7 cellular contexts compared by ENCODE assay signal in genomic region chr5:53479045-53479655, GRCh38. TPM values are rescaled to one million over a fixed set of nuclear protein-coding genes. Genes with fewer than 3 reads are reported as not detected.
DNase-seq lines count a peak whose midpoint lies in the region; TF ChIP-seq lines count a peak whose summit lies in the region.

No MANE protein-coding gene starts in this region.

- CTCF ChIA-PET in PC-9 (lab: Charles Lee), result no interaction called here

- H3K9me3 ChIP-seq in PC-9 (ENCODE audit: insufficient read depth, low read depth), result no peaks in the 10 kb centered on the region
- no peaks in the 10 kb centered on the region for H3K9me3 ChIP-seq in fibroblast of lung (ENCODE audit: control insufficient read depth, insufficient read depth, low read depth, low read length)

- H3K4me3 ChIP-seq in PC-9, result peak overlapping the region; percentile 87
- peak overlapping the region; percentile 66 to 82 (median 76) for H3K4me3 ChIP-seq in fibroblast of lung (replicated peaks in 1 of 4; ENCODE audit: control extremely low read depth in 1 of 4, insufficient read depth in 1 of 4, low read depth in 3 of 4, low read length in 4 of 4)
- peak overlapping the region; percentile 67 for H3K4me3 ChIP-seq in retinal pigment epithelial cell (ENCODE audit: low read length)

- intact Hi-C loops in PC-9 (cut with micrococcal nuclease; ENCODE audit: unreplicated experiment), result loop anchor here (2.0 to 5.0 kb wide), 4 partner anchors 42 to 738 kb away; no protein-coding TSS in a partner anchor

- H2AFZ ChIP-seq in PC-9 (peak overlapping the region; percentile 87), fibroblast of lung (ENCODE audit: low read length) (peak overlapping the region; percentile 38)

- H3K27ac ChIP-seq in PC-9, result no peak overlapping the region
- H3K27ac ChIP-seq in fibroblast of lung (ENCODE audit: insufficient read depth, low read length), result peak overlapping the region; percentile 80

- DNase-seq in GM13977 (ENCODE audit: low spot score) (peak; percentile 42), PC-9 (no peak), fibroblast of lung (ENCODE audit: low read depth in 2 of 2) (no peak), retinal pigment epithelial cell (ENCODE audit: low read depth) (no peak), NCI-H128 (lab: John Stamatoyannopoulos, UW; ENCODE audit: unreplicated experiment) (no peak), NCI-H1436 treated with DMSO at 0.1 percent for 48 hours (lab: John Stamatoyannopoulos, UW) (no peak), cerebellum (ENCODE audit: low spot score) (no peak)

- H3K36me3 ChIP-seq in PC-9 (ENCODE audit: low read depth) (no peaks in the 10 kb centered on the region), fibroblast of lung (ENCODE audit: control insufficient read depth, insufficient read depth, low read length) (peaks cover 13% of the 10 kb centered on the region)

- H3K79me2 ChIP-seq in PC-9 (ENCODE audit: low read depth) (no peaks in the 10 kb centered on the region), fibroblast of lung (ENCODE audit: control insufficient read depth, insufficient read depth, low read length) (peaks cover 36% of the 10 kb centered on the region)

- in situ Hi-C loops in GM13977 (cut with MboI; ENCODE audit: low pct_unique_long_range_greater_than_20kb, low sequenced_read_pairs, unreplicated experiment), result no loop called here

- H3K27me3 ChIP-seq in PC-9 (ENCODE audit: insufficient read depth, low read depth) (peaks cover 11% of the 10 kb centered on the region; the same call in 1 of the 2 replicates), fibroblast of lung (ENCODE audit: control insufficient read depth, insufficient read depth, low read length) (no peaks in the 10 kb centered on the region)

- POLR2A ChIA-PET in PC-9 (lab: Charles Lee; ENCODE audit: unreplicated experiment), result no interaction called here

- TF ChIP-seq CTCF in GM13977 (IDR thresholded peaks at IDR 0.05; ENCODE audit: extremely low read depth, insufficient read depth, missing control alignments), result no peak
- TF ChIP-seq CTCF in PC-9 (conservative IDR thresholded peaks at IDR 0.05), result no peak
- no peak for TF ChIP-seq CTCF in fibroblast of lung (conservative IDR thresholded peaks at IDR 0.05 in 1 of 2, IDR thresholded peaks at IDR 0.05 in 1 of 2; ENCODE audit: low read depth in 1 of 2, low read length in 2 of 2)
- no peak for TF ChIP-seq CTCF in retinal pigment epithelial cell (conservative IDR thresholded peaks at IDR 0.05; ENCODE audit: low read depth, low read length)

- H3K9me2 ChIP-seq in PC-9 (ENCODE audit: insufficient read depth), result no peaks in the 10 kb centered on the region

- peaks cover 3% of the 10 kb centered on the region for H3K4me1 ChIP-seq in PC-9 (replicated peaks; ENCODE audit: insufficient read depth)
- H3K4me1 ChIP-seq in fibroblast of lung (ENCODE audit: control insufficient read depth, extremely low read depth, insufficient read depth, low read length), result peaks cover 2% of the 10 kb centered on the region

- BruUV-seq in PC-9 (replicated peaks; lab: Mats Ljungman, UMichigan), result no TSS peak

- no peaks in the 10 kb centered on the region for H3F3A ChIP-seq in PC-9 (ENCODE audit: insufficient read depth, low read depth)

- H3K9ac ChIP-seq in fibroblast of lung (ENCODE audit: insufficient read depth, low read length), result peak overlapping the region; percentile 64

- H4K20me1 ChIP-seq in PC-9 (ENCODE audit: insufficient read depth), result no peaks in the 10 kb centered on the region
- H4K20me1 ChIP-seq in fibroblast of lung (ENCODE audit: control insufficient read depth, extremely low read depth, insufficient read depth, low read length), result peaks cover 2% of the 10 kb centered on the region

- peak overlapping the region; percentile 91 for H3K4me2 ChIP-seq in PC-9
- peak overlapping the region; percentile 94 for H3K4me2 ChIP-seq in fibroblast of lung (ENCODE audit: extremely low read depth, insufficient read depth, low read length)

RNA-seq across cellular contexts. Expression of gene FST, which starts 1.3 kb away (rescaled TPM):
- total RNA-seq in PC-9 (2021), result 0.63 and 0.65 TPM in 2 replicates
- total RNA-seq in fibroblast of lung, result 129 and 759 TPM in 2 replicates
- 592 and 1,058 TPM in 2 replicates for polyA plus RNA-seq in fibroblast of lung
- polyA plus RNA-seq in fibroblast of lung (2012), result 430 and 750 TPM in 2 replicates
- 208 and 311 TPM in 2 replicates for polyA minus RNA-seq in fibroblast of lung (ENCODE audit: low replicate concordance)
- 12.4 TPM for total RNA-seq in cerebellum
